21 cellular contexts compared by ENCODE assay signal in genomic region chr12:107533218-107533617, GRCh38.
DNase-seq lines count a peak whose midpoint lies in the region; ATAC-seq, FAIRE-seq and TF ChIP-seq lines count a peak whose summit lies in the region.
"Had no signal": no experiment of that assay in that cellular context is flagged by ENCODE, and none has a peak within 500 bp of the region (broad histone marks: within the 10 kb centered on the region; RNA-seq: fewer than 3 reads in every experiment).

No MANE protein-coding gene starts in this region.

- H3K36me3 ChIP-seq in GM23338 (ENCODE audit: insufficient read depth), result no peaks in the 10 kb centered on the region
- H3K36me3 ChIP-seq: BLaER1, brain microvascular endothelial cell, neural progenitor cell, Peyer's patch, sigmoid colon had no signal

- ATAC-seq in GM19468 (IDR thresholded peaks at IDR 0.05; ENCODE audit: extremely low read depth, unreplicated experiment) (peak; percentile 68), HG02798 (IDR thresholded peaks at IDR 0.05; ENCODE audit: poor library complexity, unreplicated experiment) (peak; percentile 65), HG03469 (IDR thresholded peaks at IDR 0.05; ENCODE audit: unreplicated experiment) (peak; percentile 67), GM23338 (no peak)
- ATAC-seq: effector memory CD8-positive, alpha-beta T cell; foreskin keratinocyte had no signal

- peak; percentile 72 for FAIRE-seq in GM18507 (lab: Jason Lieb, UNC)

- no peak overlapping the region for H2AFZ ChIP-seq in GM23338
- H2AFZ ChIP-seq: neural progenitor cell had no signal

- H3K27me3 ChIP-seq in GM23338 (ENCODE audit: insufficient read depth), result no peaks in the 10 kb centered on the region
- H3K27me3 ChIP-seq: BLaER1, brain microvascular endothelial cell, foreskin keratinocyte, neural progenitor cell, Peyer's patch, sigmoid colon had no signal

- no peaks in the 10 kb centered on the region for H3K9me2 ChIP-seq in GM23338 (ENCODE audit: insufficient read depth)

- no peaks in the 10 kb centered on the region for H3K79me2 ChIP-seq in GM23338 (replicated peaks; ENCODE audit: insufficient read depth)

- peaks cover 13% of the 10 kb centered on the region; the same call in 2 of the 3 replicates for H3K4me1 Mint-ChIP-seq in GM23338
- peaks cover 2% of the 10 kb centered on the region for H3K4me1 Mint-ChIP-seq in activated CD4-positive, alpha-beta memory T cell treated with anti-CD3 and anti-CD28 coated beads, Interleukin-2, amount 10 ng/mL, durations not matched to agents 7 days and 5 days
- H3K4me1 Mint-ChIP-seq: neural progenitor cell had no signal

- peaks cover 7% of the 10 kb centered on the region for H3K27me3 Mint-ChIP-seq in GM23338 (ENCODE audit: insufficient read depth, low read depth, poor library complexity)
- H3K27me3 Mint-ChIP-seq in activated CD4-positive, alpha-beta memory T cell treated with anti-CD3 and anti-CD28 coated beads, Interleukin-2, amount 10 ng/mL, durations not matched to agents 7 days and 5 days, result no peaks in the 10 kb centered on the region
- H3K27me3 Mint-ChIP-seq: effector memory CD8-positive, alpha-beta T cell; stimulated activated naive CD8-positive, alpha-beta T cell treated with anti-CD3 and anti-CD28 coated beads, Interleukin-15, Interleukin-2, amounts not matched to agents 100 ng/mL and 50 ng/mL, for 24 hours had no signal

- no peak overlapping the region for H3K4me3 Mint-ChIP-seq in GM23338
- H3K4me3 Mint-ChIP-seq in activated CD4-positive, alpha-beta memory T cell treated with anti-CD3 and anti-CD28 coated beads, Interleukin-2, amount 10 ng/mL, durations not matched to agents 7 days and 5 days, result no peak overlapping the region
- H3K4me3 Mint-ChIP-seq: effector memory CD8-positive, alpha-beta T cell; neural progenitor cell; stimulated activated naive CD8-positive, alpha-beta T cell treated with anti-CD3 and anti-CD28 coated beads, Interleukin-15, Interleukin-2, amounts not matched to agents 100 ng/mL and 50 ng/mL, for 24 hours had no signal

- no peak overlapping the region for H3K27ac ChIP-seq in GM23338 (ENCODE audit: low read depth)
- H3K27ac ChIP-seq: BLaER1, brain microvascular endothelial cell, foreskin keratinocyte, neural progenitor cell, Peyer's patch, sigmoid colon had no signal

- DNase-seq in GM18507 (ENCODE audit: extremely low spot score, insufficient read length, low read depth) (no peak), cortex of kidney (lab: John Stamatoyannopoulos, UW) (no peak), kidney tubule cell (ENCODE audit: low spot score) (no peak), GM23338 (ENCODE audit: low spot score) (no peak)
- DNase-seq in activated CD4-positive, alpha-beta memory T cell treated with anti-CD3 and anti-CD28 coated beads, Interleukin-2, amount 10 ng/mL, durations not matched to agents 7 days and 5 days, result no peak
- DNase-seq: activated CD4-positive, alpha-beta T cell treated with anti-CD3 and anti-CD28 coated beads, Interleukin-2, amount 50 U/mL, for 1 hour; brain microvascular endothelial cell; DMS79; effector memory CD8-positive, alpha-beta T cell; foreskin keratinocyte; Karpas-422; NCI-H146; Peyer's patch; sigmoid colon had no signal

- no peaks in the 10 kb centered on the region; the same call in 2 of the 3 replicates for H3K9me3 Mint-ChIP-seq in GM23338
- no peaks in the 10 kb centered on the region for H3K9me3 Mint-ChIP-seq in activated CD4-positive, alpha-beta memory T cell treated with anti-CD3 and anti-CD28 coated beads, Interleukin-2, amount 10 ng/mL, durations not matched to agents 7 days and 5 days
- H3K9me3 Mint-ChIP-seq: activated T-helper 2 cell treated with anti-CD3 and anti-CD28 coated beads, Interferon-gamma antibody, Interleukin-2, Interleukin-4, amounts not matched to agents 10 μg/mL and 5 μg/mL and 100 μg/mL, durations not matched to agents 14 hours and 24 hours and 36 hours; neural progenitor cell; stimulated activated naive CD8-positive, alpha-beta T cell treated with anti-CD3 and anti-CD28 coated beads, Interleukin-15, Interleukin-2, amounts not matched to agents 100 ng/mL and 50 ng/mL, for 24 hours had no signal

- POLR2A ChIA-PET in activated CD4-positive, alpha-beta memory T cell treated with anti-CD3 and anti-CD28 coated beads, Interleukin-2, amount 10 ng/mL, durations not matched to agents 7 days and 5 days (lab: Charles Lee), result no interaction called here

- H3K4me1 ChIP-seq in GM23338 (ENCODE audit: insufficient read depth), result 0 out of 2 replicates have a peak, but pooled peaks cover 4% of the 10 kb centered on the region
- H3K4me1 ChIP-seq: foreskin keratinocyte, neural progenitor cell, Peyer's patch, sigmoid colon had no signal

- H3F3A ChIP-seq in GM23338 (replicated peaks; ENCODE audit: low read depth), result no peaks in the 10 kb centered on the region

- H3K4me3 ChIP-seq in GM23338, result no peak overlapping the region
- H3K4me3 ChIP-seq: BLaER1, neural progenitor cell, Peyer's patch, sigmoid colon had no signal

- CTCF ChIA-PET in activated CD4-positive, alpha-beta memory T cell treated with anti-CD3 and anti-CD28 coated beads, Interleukin-2, amount 10 ng/mL, durations not matched to agents 7 days and 5 days (lab: Charles Lee), result no interaction called here

- H3K36me3 Mint-ChIP-seq in GM23338 (ENCODE audit: low read depth), result no peaks in the 10 kb centered on the region
- H3K36me3 Mint-ChIP-seq in activated CD4-positive, alpha-beta memory T cell treated with anti-CD3 and anti-CD28 coated beads, Interleukin-2, amount 10 ng/mL, durations not matched to agents 7 days and 5 days (ENCODE audit: low read depth), result no peaks in the 10 kb centered on the region
- H3K36me3 Mint-ChIP-seq: neural progenitor cell had no signal

- TF ChIP-seq CTCF in GM23338 (conservative IDR thresholded peaks at IDR 0.05; ENCODE audit: low read depth in 2 of 2), result no peak

- H3K27ac Mint-ChIP-seq in GM23338, result no peak overlapping the region
- no peak overlapping the region for H3K27ac Mint-ChIP-seq in activated CD4-positive, alpha-beta memory T cell treated with anti-CD3 and anti-CD28 coated beads, Interleukin-2, amount 10 ng/mL, durations not matched to agents 7 days and 5 days
- H3K27ac Mint-ChIP-seq: activated T-helper 2 cell treated with anti-CD3 and anti-CD28 coated beads, Interferon-gamma antibody, Interleukin-2, Interleukin-4, amounts not matched to agents 10 μg/mL and 5 μg/mL and 100 μg/mL, durations not matched to agents 14 hours and 24 hours and 36 hours; effector memory CD8-positive, alpha-beta T cell; neural progenitor cell; stimulated activated naive CD8-positive, alpha-beta T cell treated with anti-CD3 and anti-CD28 coated beads, Interleukin-15, Interleukin-2, amounts not matched to agents 100 ng/mL and 50 ng/mL, for 24 hours had no signal

- H3K4me2 ChIP-seq in GM23338, result no peak overlapping the region
- H3K4me2 ChIP-seq: BLaER1, neural progenitor cell had no signal

- H4K20me1 ChIP-seq in GM23338 (replicated peaks; ENCODE audit: insufficient read depth), result no peaks in the 10 kb centered on the region
- H4K20me1 ChIP-seq: BLaER1 had no signal

TF ChIP-seq in GM23338, 12 proteins besides CTCF, POLR2A, EP300 and RAD21:
- TF ChIP-seq REST (IDR thresholded peaks at IDR 0.05; ENCODE audit: unreplicated experiment) (no peak), POLR2AphosphoS5 (IDR thresholded peaks at IDR 0.05; ENCODE audit: low read depth) (no peak), NANOG (IDR thresholded peaks at IDR 0.05; ENCODE audit: borderline replicate concordance) (no peak)
